ENCODE assay signal across 1 cellular context in genomic region chr17:76840884-76841775, GRCh38.
TF ChIP-seq lines count a peak whose summit lies in the region.

No MANE protein-coding gene starts in this region.

TF ChIP-seq in WTC11, 78 proteins besides CTCF, POLR2A, EP300 and RAD21:
- no peak for TF ChIP-seq AFF4 (CRISPR knock-in tag; IDR thresholded peaks at IDR 0.05; ENCODE audit: borderline replicate concordance)
- 0 out of 2 replicates have a peak, but pooled peaks have one; percentile 59 for TF ChIP-seq ZNF512 (CRISPR knock-in tag; IDR thresholded peaks at IDR 0.05; ENCODE audit: borderline replicate concordance)
- peak; percentile 28; the same call in 1 of the 2 replicates for TF ChIP-seq ZNF423 (CRISPR knock-in tag; IDR thresholded peaks at IDR 0.05)
- TF ChIP-seq HMGA2 (CRISPR knock-in tag; IDR thresholded peaks at IDR 0.05): no peak
- 0 out of 2 replicates have a peak, but pooled peaks have one; percentile 26 for TF ChIP-seq ETV6 (CRISPR knock-in tag; IDR thresholded peaks at IDR 0.05)
- 0 out of 2 replicates have a peak, but pooled peaks have one; percentile 22 for TF ChIP-seq SP1 (CRISPR knock-in tag; conservative IDR thresholded peaks at IDR 0.05)
- TF ChIP-seq E2F5 (CRISPR knock-in tag; IDR thresholded peaks at IDR 0.05): no peak
- TF ChIP-seq ZNF281 (CRISPR knock-in tag; IDR thresholded peaks at IDR 0.05): no peak
